23 cellular contexts compared by ENCODE assay signal in the genomic region with DNA sequence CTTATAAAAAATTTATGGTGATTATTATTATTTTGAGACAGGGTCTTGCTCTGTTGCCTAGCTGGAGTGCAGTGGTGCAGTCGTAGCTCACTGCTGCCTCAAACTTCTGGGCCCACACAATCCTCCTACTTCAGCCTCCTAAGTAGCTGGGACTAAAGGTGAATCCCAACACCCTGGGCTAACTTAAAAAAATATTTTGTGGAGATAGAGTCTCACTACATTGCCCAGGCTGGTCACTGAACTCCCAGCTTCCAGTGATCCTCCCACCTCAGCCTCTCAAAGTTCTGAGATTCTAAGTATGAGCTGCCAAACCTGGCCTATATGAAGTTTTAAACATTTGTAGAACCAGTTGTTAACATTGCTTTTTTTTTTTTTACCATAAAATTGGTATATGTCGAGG. TPM values are rescaled to one million over a fixed set of nuclear protein-coding genes. Genes with fewer than 3 reads are reported as not detected.
DNase-seq lines count a peak whose midpoint lies in the region; ATAC-seq, FAIRE-seq and TF ChIP-seq lines count a peak whose summit lies in the region.
"Had no signal": no experiment of that assay in that cellular context is flagged by ENCODE, and none has a peak within 500 bp of the region (broad histone marks: within the 10 kb centered on the region; RNA-seq: fewer than 3 reads in every experiment).

No MANE protein-coding gene starts in this region.

- peak overlapping the region; percentile 76 for H3K27ac ChIP-seq in left ventricle myocardium inferior (replicated peaks)
- H3K27ac ChIP-seq in right cardiac atrium (ENCODE audit: low read length): no peak overlapping the region
- H3K27ac ChIP-seq in K562 (ENCODE audit: extremely low read depth, low read depth, low read length): no peak overlapping the region
- peak overlapping the region; percentile 75 to 89 (median 82) for H3K27ac ChIP-seq in gastrocnemius medialis
- no peak overlapping the region for H3K27ac ChIP-seq in upper lobe of right lung
- H3K27ac ChIP-seq: 22Rv1, BLaER1, C4-2B had no signal

- TF ChIP-seq EP300 in K562 (IDR thresholded peaks at IDR 0.05; ENCODE audit: low read length): no peak

- ATAC-seq in right cardiac atrium (no peak), K562 (no peak), gastrocnemius medialis (no peak), GM21529 (IDR thresholded peaks at IDR 0.05; ENCODE audit: unreplicated experiment) (no peak), upper lobe of right lung (no peak)
- ATAC-seq: GM12878, GM23338, HCT116 had no signal

- BruUV-seq in K562 (replicated peaks; lab: Mats Ljungman, UMichigan): no TSS peak

- TF ChIP-seq CTCF in left ventricle myocardium inferior (IDR thresholded peaks at IDR 0.05; ENCODE audit: borderline replicate concordance) (no peak), K562 (IDR thresholded peaks at IDR 0.05 in 2 of 3, conservative IDR thresholded peaks at IDR 0.05 in 1 of 3; ENCODE audit: insufficient read depth in 2 of 3, low read depth in 1 of 3, low read length in 3 of 3) (no peak), gastrocnemius medialis (IDR thresholded peaks at IDR 0.05 in 4 of 5, conservative IDR thresholded peaks at IDR 0.05 in 1 of 5) (no peak), upper lobe of right lung (IDR thresholded peaks at IDR 0.05) (no peak)

- TF ChIP-seq RAD21 in K562 (CRISPR knock-in tag; conservative IDR thresholded peaks at IDR 0.05 in 1 of 2, IDR thresholded peaks at IDR 0.05 in 1 of 2): no peak

- peaks cover 98% of the 10 kb centered on the region for H3K79me2 ChIP-seq in K562 (ENCODE audit: control insufficient read depth, insufficient read depth, low read length)

- POLR2A ChIA-PET in K562 (lab: Yijun Ruan, JAX): interaction anchor here (1.0 to 2.3 kb wide), 4 partner anchors 12 to 20 kb away, joined by 3 to 7 read pairs (median 4); no protein-coding TSS in a partner anchor

- no peaks in the 10 kb centered on the region for H3K9me1 ChIP-seq in K562 (ENCODE audit: control insufficient read depth, insufficient read depth, low read length)

- FAIRE-seq in K562 (lab: Jason Lieb, UNC): no peak
- FAIRE-seq: A204.1, D721Med, GM12878, GM19239 had no signal

- no peak for DNase-seq in left ventricle myocardium inferior
- no peak for DNase-seq in right cardiac atrium
- DNase-seq in K562 (ENCODE audit: extremely low read depth in 1 of 4, low spot score in 3 of 4): no peak
- no peak for DNase-seq in gastrocnemius medialis
- DNase-seq in upper lobe of right lung: no peak
- DNase-seq: CD4-positive, CD25-positive, alpha-beta regulatory T cell; CD8-positive, alpha-beta memory T cell; DMS 273 treated with DMSO at 0.1 percent for 48 hours; DMS79; EL; GDM1; H9; HFFc6 had no signal

- H3K4me3 ChIP-seq in left ventricle myocardium inferior: no peak overlapping the region
- H3K4me3 ChIP-seq in right cardiac atrium (ENCODE audit: low read length): no peak overlapping the region
- H3K4me3 ChIP-seq in K562: no peak overlapping the region
- no peak overlapping the region for H3K4me3 ChIP-seq in gastrocnemius medialis
- no peak overlapping the region for H3K4me3 ChIP-seq in upper lobe of right lung
- H3K4me3 ChIP-seq: BLaER1, GM12878, GM23338 had no signal

- intact Hi-C loops in left ventricle myocardium inferior (cut with micrococcal nuclease): no loop called here
- intact Hi-C loops in right cardiac atrium (cut with DNase I): no loop called here
- intact Hi-C loops in K562 (cut with micrococcal nuclease): no loop called here
- intact Hi-C loops in gastrocnemius medialis (cut with DNase I; ENCODE audit: low total_unique reads): no loop called here
- intact Hi-C loops in upper lobe of right lung (cut with DNase I): no loop called here

- H3K9ac ChIP-seq in K562 (ENCODE audit: insufficient read depth in 1 of 2, low read depth in 2 of 2, low read length in 2 of 2): no peak overlapping the region
- H3K9ac ChIP-seq: BLaER1 had no signal

- in situ Hi-C loops in K562 (cut with MboI) (no loop called here), gastrocnemius medialis (cut with MboI; ENCODE audit: low sequenced_read_pairs in 4 of 4) (no loop called here)

- H3K4me1 ChIP-seq in left ventricle myocardium inferior (peaks cover 95% of the 10 kb centered on the region), right cardiac atrium (ENCODE audit: control insufficient read depth, insufficient read depth, low read length) (peaks cover 3% of the 10 kb centered on the region), K562 (replicated peaks in 1 of 2; ENCODE audit: control insufficient read depth in 2 of 2, insufficient read depth in 2 of 2, low read length in 2 of 2) (peaks cover 0 to 13% of the 10 kb centered on the region in 2 experiments; a peak in 3 of 5 replicates), gastrocnemius medialis (peaks cover 61 to 74% of the 10 kb centered on the region in 2 donors), upper lobe of right lung (peaks cover 13% of the 10 kb centered on the region)
- H3K4me1 ChIP-seq: BLaER1 had no signal

- 96% methylated on average over 2 of the region's 2 CpGs for WGBS in right cardiac atrium
- 75% methylated on average over 2 of the region's 2 CpGs for WGBS in K562 (ENCODE audit: insufficient coverage, low coverage, missing lambda C conversion rate)

- no peaks in the 10 kb centered on the region for H3K36me3 ChIP-seq in left ventricle myocardium inferior
- H3K36me3 ChIP-seq in K562 (ENCODE audit: control insufficient read depth, insufficient read depth, low read length): 0 out of 3 replicates have a peak, but pooled peaks cover 5% of the 10 kb centered on the region
- H3K36me3 ChIP-seq in gastrocnemius medialis: no peaks in the 10 kb centered on the region
- no peaks in the 10 kb centered on the region for H3K36me3 ChIP-seq in upper lobe of right lung
- H3K36me3 ChIP-seq: BLaER1 had no signal

- no peak overlapping the region for H2AFZ ChIP-seq in K562 (ENCODE audit: low read depth, low read length)
- H2AFZ ChIP-seq: GM23338 had no signal

- TF ChIP-seq POLR2A in K562 (conservative IDR thresholded peaks at IDR 0.05) (no peak), gastrocnemius medialis (IDR thresholded peaks at IDR 0.05) (no peak)

- H3K9me3 ChIP-seq in left ventricle myocardium inferior (replicated peaks) (no peaks in the 10 kb centered on the region), right cardiac atrium (ENCODE audit: control insufficient read depth, low read length) (no peaks in the 10 kb centered on the region), K562 (replicated peaks; ENCODE audit: control insufficient read depth, insufficient read depth, low read depth, low read length) (no peaks in the 10 kb centered on the region), gastrocnemius medialis (no peaks in the 10 kb centered on the region), upper lobe of right lung (no peaks in the 10 kb centered on the region)
- H3K9me3 ChIP-seq: BLaER1 had no signal

- CTCF ChIA-PET in K562 (lab: Yijun Ruan, JAX; ENCODE audit: low intra/inter-chr PET ratio): interaction anchor here (0.6 kb wide), 1 partner anchor 349 kb away, joined by 3 read pairs; no protein-coding TSS in a partner anchor

- no peak overlapping the region for H3K4me2 ChIP-seq in K562 (ENCODE audit: insufficient read depth, low read length)
- H3K4me2 ChIP-seq: BLaER1, GM23338 had no signal

- H3K27me3 ChIP-seq in left ventricle myocardium inferior (ENCODE audit: low read depth) (no peaks in the 10 kb centered on the region), right cardiac atrium (ENCODE audit: control insufficient read depth, insufficient read depth) (no peaks in the 10 kb centered on the region), K562 (ENCODE audit: control insufficient read depth in 2 of 2, insufficient read depth in 2 of 2, low read length in 2 of 2) (no peaks in the 10 kb centered on the region), gastrocnemius medialis (no peaks in the 10 kb centered on the region), upper lobe of right lung (no peaks in the 10 kb centered on the region)
- H3K27me3 ChIP-seq: BLaER1 had no signal

- H4K20me1 ChIP-seq in K562 (replicated peaks; ENCODE audit: control insufficient read depth, insufficient read depth, low read length): no peaks in the 10 kb centered on the region
- H4K20me1 ChIP-seq: BLaER1 had no signal

TF ChIP-seq in K562, 482 proteins besides CTCF, POLR2A, EP300 and RAD21:
- TF ChIP-seq RBM25 (IDR thresholded peaks at IDR 0.05; ENCODE audit: low read depth, low read length, severe bottlenecking) (peak; percentile 17), ZNF121 (CRISPR knock-in tag; conservative IDR thresholded peaks at IDR 0.05) (0 out of 2 replicates have a peak, but pooled peaks have one; percentile 4), CEBPB (tag; IDR thresholded peaks at IDR 0.05) (no peak)

RNA-seq across cellular contexts. Expression of a gene that starts 18.2 kb away (rescaled TPM):
- total RNA-seq in left ventricle myocardium inferior: 90.2 TPM
- 100 to 1,000 TPM; 108 to 127 (median 113) TPM for total RNA-seq in right cardiac atrium
- 15.9 TPM for polyA plus RNA-seq in right cardiac atrium
- total RNA-seq in K562 (2011; cell fraction: chromatin; rRNA removed; ENCODE audit: low replicate concordance): 64.5 and 151 TPM in 2 replicates
- total RNA-seq in K562 (2011; cell fraction: nucleolus; rRNA removed): 18.0 and 29.1 TPM in 2 replicates
- 50.7 and 73.9 TPM in 2 replicates for total RNA-seq in K562 (2011; cell fraction: nucleoplasm; rRNA removed)
- total RNA-seq in K562 (2014; rRNA removed): 6.5 and 9.5 TPM in 2 replicates
- total RNA-seq in K562 (2014; rRNA removed; fragmentation: Illumina TruSeq; extraction: Trizol): 20.3 and 22.6 TPM in 2 replicates
- total RNA-seq in K562 (2015; rRNA removed; fragmentation: Illumina TruSeq; extraction: Trizol): 16.1 and 16.2 TPM in 2 replicates
- total RNA-seq in K562 (2021): 24.2 and 24.9 TPM in 2 replicates
- 9.8 and 11.5 TPM in 2 replicates for polyA plus RNA-seq in K562 (2011; rRNA removed)
- polyA plus RNA-seq in K562 (2011; cell fraction: cytosol; rRNA removed): 12.0 and 15.8 TPM in 2 replicates
- 17.4 and 18.8 TPM in 2 replicates for polyA plus RNA-seq in K562 (2011; cell fraction: nucleus; rRNA removed)
- 3.9 and 4.2 TPM in 2 replicates for polyA plus RNA-seq in K562 (2012)
- 8.5 and 9.1 TPM in 2 replicates for polyA plus RNA-seq in K562 (2014; fragmentation: Illumina TruSeq; extraction: Trizol)
- polyA plus RNA-seq in K562 (2014; fragmentation: Nextera tagmentation; extraction: Ambion mirVana): 10 to 100 TPM in 1 of 2 experiments, 1 to 10 TPM in 1; 5.3 to 10.1 TPM
- polyA plus RNA-seq in K562 (2014; rRNA removed): 7.0 and 8.6 TPM in 2 replicates
- polyA minus RNA-seq in K562 (2011; rRNA and poly(A)+ RNA removed): 37.6 and 46.6 TPM in 2 replicates
- polyA minus RNA-seq in K562 (2011; cell fraction: cytosol; rRNA and poly(A)+ RNA removed): 14.5 and 18.2 TPM in 2 replicates
- 45.4 and 75.9 TPM in 2 replicates for polyA minus RNA-seq in K562 (2011; cell fraction: nucleus; rRNA and poly(A)+ RNA removed)
- 10 to 100 TPM; 12.9 to 27.0 (median 26.6) TPM for total RNA-seq in gastrocnemius medialis
- total RNA-seq in upper lobe of right lung: 66.6 TPM

Comparison
In these comparisons a context has a peak if more than half of its experiments do, and no peak if none do; other contexts are left out.
1. H3K27ac ChIP-seq: peak in left ventricle myocardium inferior (single experiment) and gastrocnemius medialis (4 of 4); none in right cardiac atrium (single experiment), K562 (single experiment) and upper lobe of right lung (single experiment).